ENCODE assay signal across 13 cellular contexts in genomic region chr10:70239077-70239976, GRCh38. TPM values are rescaled to one million over a fixed set of nuclear protein-coding genes. Genes with fewer than 3 reads are reported as not detected.
"Had no signal": no experiment of that assay in that cellular context is flagged by ENCODE, and none has a peak within 500 bp of the region (broad histone marks: within the 10 kb centered on the region; RNA-seq: fewer than 3 reads in every experiment).

No MANE protein-coding gene starts in this region.

RNA-seq across cellular contexts. Expression of gene NPFFR1, which starts 44.5 kb away (rescaled TPM):
- total RNA-seq: activated B cell treated with CpG ODN at 0.5 μM for 24 hours; activated CD4-positive, alpha-beta memory T cell treated with anti-CD3 and anti-CD28 coated beads, Interleukin-2, amount 10 ng/mL, durations not matched to agents 7 days and 5 days; activated CD4-positive, alpha-beta T cell treated with anti-CD3 and anti-CD28 coated beads for 36 hours; activated CD4-positive, alpha-beta T cell treated with anti-CD3 and anti-CD28 coated beads, Interleukin-2, amount 10 ng/mL, durations not matched to agents 24 days and 14 days; activated CD4-positive, alpha-beta T cell treated with anti-CD3 and anti-CD28 coated beads, Interleukin-2, amount 10 ng/mL, durations not matched to agents 7 days and 5 days; activated CD8-positive, alpha-beta memory T cell treated with anti-CD3 and anti-CD28 coated beads for 36 hours; activated CD8-positive, alpha-beta memory T cell treated with anti-CD3 and anti-CD28 coated beads, Interleukin-2, amount 10 ng/mL, durations not matched to agents 7 days and 5 days; activated CD8-positive, alpha-beta T cell treated with anti-CD3 and anti-CD28 coated beads for 36 hours; activated CD8-positive, alpha-beta T cell treated with anti-CD3 and anti-CD28 coated beads, Interleukin-2, amount 10 ng/mL, durations not matched to agents 7 days and 5 days; T-cell; T-helper 1 cell treated with Interleukin-12 subunit alpha and Interleukin-12 subunit beta and Interleukin-4 antibody, amounts not matched to agents 30 ng/mL and 1 ng/mL, for 36 hours; T-helper 17 cell; T-helper 2 cell treated with Interferon-gamma antibody and Interleukin-4, amounts not matched to agents 100 ng/mL and 5 ng/mL, for 36 hours had no signal
